In the genomic region with DNA sequence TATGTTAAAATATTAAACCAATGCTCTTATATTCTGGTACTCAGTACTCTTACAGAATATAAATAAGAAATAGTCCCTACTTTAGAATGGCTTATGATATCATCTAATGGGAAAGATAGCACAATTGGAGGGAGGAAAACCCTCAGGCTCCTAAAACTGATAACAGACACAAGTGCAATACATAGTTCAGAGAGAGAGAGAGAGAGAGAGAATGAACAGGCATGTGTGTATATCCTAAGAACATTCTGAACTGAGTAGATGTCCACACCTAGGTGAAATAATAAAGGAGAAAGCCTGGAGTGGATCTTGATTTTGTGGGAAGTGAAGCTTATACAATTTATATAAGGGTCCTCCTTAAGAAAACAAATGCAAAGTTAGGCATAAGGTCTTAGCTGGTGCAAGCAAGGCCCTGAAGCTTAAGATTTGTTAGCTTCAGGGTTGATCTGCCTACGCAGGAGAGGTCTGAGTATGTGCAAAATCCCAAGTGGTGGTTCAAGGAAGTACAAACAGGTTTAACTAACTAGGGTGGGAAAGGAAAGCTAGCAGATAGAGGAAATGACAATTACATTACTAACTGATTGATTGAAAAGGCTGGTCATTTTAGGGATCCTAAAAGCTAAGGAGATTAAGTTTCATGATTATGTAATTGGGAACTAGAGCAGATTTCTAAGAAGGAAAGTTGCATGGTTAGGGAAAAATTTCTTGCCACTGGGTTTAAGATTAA, we compare ENCODE assay signal across 1 cellular context.
TF ChIP-seq lines count a peak whose summit lies in the region.

No MANE protein-coding gene starts in this region.

TF ChIP-seq in A549, 52 proteins besides CTCF, POLR2A, EP300 and RAD21 (continued from another document):
- TF ChIP-seq KDM1A (IDR thresholded peaks at IDR 0.05; ENCODE audit: low read depth), result no peak
